Comparison of ENCODE assay signal across 23 cellular contexts in genomic region chr17:4098516-4099209, GRCh38. TPM values are rescaled to one million over a fixed set of nuclear protein-coding genes. Genes with fewer than 3 reads are reported as not detected.
A peak's percentile ranks its signal among the peaks of the same experiment; 100 is the strongest.
DNase-seq lines count a peak whose midpoint lies in the region; ATAC-seq and TF ChIP-seq lines count a peak whose summit lies in the region.
"Had no signal": no experiment of that assay in that cellular context is flagged by ENCODE, and none has a peak within 500 bp of the region (broad histone marks: within the 10 kb centered on the region; RNA-seq: fewer than 3 reads in every experiment).

No MANE protein-coding gene starts in this region.

- CTCF ChIA-PET in activated B cell treated with CpG ODN at 0.5 μM for 24 hours (lab: Charles Lee) = interaction anchor here (1.0 kb wide), 1 partner anchor 14 kb away, joined by 3 read pairs; no protein-coding TSS in a partner anchor

- TF ChIP-seq EP300 in gastroesophageal sphincter (IDR thresholded peaks at IDR 0.05) = no peak

- no peaks in the 10 kb centered on the region for H3K9me3 Mint-ChIP-seq in T-helper 1 cell treated with Interleukin-12 subunit alpha and Interleukin-12 subunit beta and Interleukin-4 antibody, amounts not matched to agents 30 μg/mL and 1 μg/mL, for 36 hours
- H3K9me3 Mint-ChIP-seq in activated B cell treated with CpG ODN at 0.5 μM for 24 hours = no peaks in the 10 kb centered on the region
- H3K9me3 Mint-ChIP-seq: activated naive CD4-positive, alpha-beta T cell treated with anti-CD3 and anti-CD28 coated beads, Interleukin-2, amount 50 U/mL, for 24 hours had no signal

- H3K4me3 ChIP-seq in gastroesophageal sphincter = no peak overlapping the region
- H3K4me3 ChIP-seq: PC-9, stomach, transverse colon had no signal

- WGBS in gastroesophageal sphincter (ENCODE audit: low coverage in 1 of 2), 2 donors = 70 to 71% methylated on average over 3 of the region's 3 CpGs

- ATAC-seq in activated B cell treated with CpG ODN at 0.5 μM for 24 hours (ENCODE audit: low read depth) = no peak
- no peak for ATAC-seq in gastroesophageal sphincter
- ATAC-seq in GM19351 (IDR thresholded peaks at IDR 0.05; ENCODE audit: unreplicated experiment) = no peak

- no peak for DNase-seq in T-helper 1 cell
- DNase-seq in CD1c-positive myeloid dendritic cell (ENCODE audit: extremely low spot score) = peak; percentile 20
- no peak for DNase-seq in activated B cell treated with CpG ODN at 0.5 μM for 24 hours
- DNase-seq in DMS53 (lab: John Stamatoyannopoulos, UW) = no peak
- no peak for DNase-seq in NCI-H2196 treated with DMSO at 0.1 percent for 48 hours (lab: John Stamatoyannopoulos, UW; ENCODE audit: unreplicated experiment)
- DNase-seq: activated CD4-positive, alpha-beta T cell treated with anti-CD3 and anti-CD28 coated beads, Interleukin-2, amount 50 U/mL, for 1 hour; activated T-cell treated with anti-CD3 and anti-CD28 coated beads for 4 hours; AML-193; Caco-2; mesendoderm; NCI-H1105 treated with DMSO at 0.1 percent for 48 hours; nucleus accumbens; PC-9; SHP77 treated with DMSO at 0.1 percent for 48 hours; stimulated activated CD4-positive, alpha-beta T cell treated with anti-CD3 and anti-CD28 coated beads, Interleukin-4, amount 100 ng/mL, for 1 hour; stomach; SW 1271; transverse colon had no signal

- intact Hi-C loops in activated B cell treated with CpG ODN at 0.5 μM for 24 hours (cut with micrococcal nuclease) = no loop called here

- no peak for TF ChIP-seq POLR2A in gastroesophageal sphincter (IDR thresholded peaks at IDR 0.05)

- peak overlapping the region in 3 of 4 donors; percentile 24 to 79 (median 78) for H3K27ac ChIP-seq in gastroesophageal sphincter
- H3K27ac ChIP-seq: 22Rv1, PC-9 had no signal

- no peaks in the 10 kb centered on the region for H3K27me3 Mint-ChIP-seq in T-helper 1 cell treated with Interleukin-12 subunit alpha and Interleukin-12 subunit beta and Interleukin-4 antibody, amounts not matched to agents 30 μg/mL and 1 μg/mL, for 36 hours (ENCODE audit: low read depth)
- H3K27me3 Mint-ChIP-seq in activated B cell treated with CpG ODN at 0.5 μM for 24 hours = no peaks in the 10 kb centered on the region
- H3K27me3 Mint-ChIP-seq: activated naive CD4-positive, alpha-beta T cell treated with anti-CD3 and anti-CD28 coated beads, Interleukin-2, amount 50 U/mL, for 24 hours had no signal

- TF ChIP-seq CTCF in activated B cell treated with CpG ODN at 0.5 μM for 24 hours (IDR thresholded peaks at IDR 0.05) = no peak
- TF ChIP-seq CTCF in gastroesophageal sphincter (IDR thresholded peaks at IDR 0.05) = no peak

- peaks cover 57% of the 10 kb centered on the region for H3K36me3 Mint-ChIP-seq in T-helper 1 cell treated with Interleukin-12 subunit alpha and Interleukin-12 subunit beta and Interleukin-4 antibody, amounts not matched to agents 30 μg/mL and 1 μg/mL, for 36 hours (ENCODE audit: low read depth)
- peaks cover 85% of the 10 kb centered on the region for H3K36me3 Mint-ChIP-seq in activated B cell treated with CpG ODN at 0.5 μM for 24 hours (ENCODE audit: low read depth)

- H3K4me1 Mint-ChIP-seq in T-helper 1 cell treated with Interleukin-12 subunit alpha and Interleukin-12 subunit beta and Interleukin-4 antibody, amounts not matched to agents 30 μg/mL and 1 μg/mL, for 36 hours (ENCODE audit: low read depth) = peaks cover 20% of the 10 kb centered on the region
- H3K4me1 Mint-ChIP-seq in activated B cell treated with CpG ODN at 0.5 μM for 24 hours = peaks cover 12% of the 10 kb centered on the region

- H3K27ac Mint-ChIP-seq in T-helper 1 cell treated with Interleukin-12 subunit alpha and Interleukin-12 subunit beta and Interleukin-4 antibody, amounts not matched to agents 30 μg/mL and 1 μg/mL, for 36 hours = peak overlapping the region; percentile 15
- H3K27ac Mint-ChIP-seq in activated B cell treated with CpG ODN at 0.5 μM for 24 hours = peak overlapping the region; percentile 66
- H3K27ac Mint-ChIP-seq: activated naive CD4-positive, alpha-beta T cell treated with anti-CD3 and anti-CD28 coated beads, Interleukin-2, amount 50 U/mL, for 24 hours had no signal

- no peaks in the 10 kb centered on the region for H3K27me3 ChIP-seq in gastroesophageal sphincter
- H3K27me3 ChIP-seq: stomach, transverse colon had no signal

- peaks cover 0 to 81% of the 10 kb centered on the region in 2 donors for H3K36me3 ChIP-seq in gastroesophageal sphincter

- H3K4me1 ChIP-seq in gastroesophageal sphincter = peaks cover 0 to 42% (median 0%) of the 10 kb centered on the region in 3 donors
- H3K4me1 ChIP-seq: Caco-2 had no signal

- H3K9me3 ChIP-seq in gastroesophageal sphincter = no peaks in the 10 kb centered on the region
- H3K9me3 ChIP-seq: Caco-2, stomach, transverse colon had no signal

- POLR2A ChIA-PET in activated B cell treated with CpG ODN at 0.5 μM for 24 hours (lab: Charles Lee) = no interaction called here

- H3K4me3 Mint-ChIP-seq in T-helper 1 cell treated with Interleukin-12 subunit alpha and Interleukin-12 subunit beta and Interleukin-4 antibody, amounts not matched to agents 30 μg/mL and 1 μg/mL, for 36 hours = no peak overlapping the region
- no peak overlapping the region for H3K4me3 Mint-ChIP-seq in activated B cell treated with CpG ODN at 0.5 μM for 24 hours
- H3K4me3 Mint-ChIP-seq: activated naive CD4-positive, alpha-beta T cell treated with anti-CD3 and anti-CD28 coated beads, Interleukin-2, amount 50 U/mL, for 24 hours had no signal

RNA-seq across cellular contexts. Expression of gene ZZEF1, which starts 44.2 kb away (rescaled TPM):
- 64.0 and 81.1 TPM in 2 replicates for total RNA-seq in activated B cell treated with CpG ODN at 0.5 μM for 24 hours
- total RNA-seq in gastroesophageal sphincter = 100 to 1,000 TPM in 1 of 4 donors, 10 to 100 TPM in 3; 55.6 to 105 (median 69.9) TPM

RNA-seq across cellular contexts. Expression of gene CYB5D2, which starts 44.3 kb away (rescaled TPM):
- 5.5 and 6.2 TPM in 2 replicates for total RNA-seq in activated B cell treated with CpG ODN at 0.5 μM for 24 hours
- total RNA-seq in gastroesophageal sphincter = 10 to 100 TPM; 14.3 to 47.9 (median 24.5) TPM
